Comparison of ENCODE assay signal across 18 cellular contexts in genomic region chr1:220135755-220136154, GRCh38.
"Had no signal": no experiment of that assay in that cellular context is flagged by ENCODE, and none has a peak within 500 bp of the region (broad histone marks: within the 10 kb centered on the region; RNA-seq: fewer than 3 reads in every experiment).

No MANE protein-coding gene starts in this region.

- H3K27ac Mint-ChIP-seq: activated naive CD8-positive, alpha-beta T cell; T-helper 1 cell treated with Interleukin-12 subunit alpha and Interleukin-12 subunit beta and Interleukin-4 antibody, amounts not matched to agents 30 μg/mL and 1 μg/mL, for 36 hours had no signal

- H3K9me3 ChIP-seq: stomach, thoracic aorta, upper lobe of right lung had no signal

- H3K4me3 Mint-ChIP-seq: activated naive CD8-positive, alpha-beta T cell; central memory CD8-positive, alpha-beta T cell; natural killer cell; T-helper 1 cell treated with Interleukin-12 subunit alpha and Interleukin-12 subunit beta and Interleukin-4 antibody, amounts not matched to agents 30 μg/mL and 1 μg/mL, for 36 hours had no signal

- ATAC-seq: foreskin keratinocyte, natural killer cell, upper lobe of right lung had no signal

- H3K9me3 Mint-ChIP-seq: central memory CD8-positive, alpha-beta T cell; natural killer cell; T-helper 1 cell treated with Interleukin-12 subunit alpha and Interleukin-12 subunit beta and Interleukin-4 antibody, amounts not matched to agents 30 μg/mL and 1 μg/mL, for 36 hours had no signal

- H3K4me1 ChIP-seq: stomach had no signal

- DNase-seq: activated CD8-positive, alpha-beta memory T cell treated with anti-CD3 and anti-CD28 coated beads, Interleukin-2, amount 50 U/mL, for 4 hours; activated effector memory CD4-positive, alpha-beta T cell treated with Interleukin-2 at 50 U/mL for 16 hours; anterior cingulate cortex; brain microvascular endothelial cell; cortex of kidney; effector CD8-positive, alpha-beta T cell; foreskin keratinocyte; kidney glomerular epithelial cell; mesenchymal stem cell; natural killer cell; posterior cingulate gyrus; SHP77; stomach; upper lobe of right lung had no signal

- H3K27me3 ChIP-seq: brain microvascular endothelial cell, foreskin keratinocyte, stomach, upper lobe of right lung had no signal

- H3K27me3 Mint-ChIP-seq: activated naive CD8-positive, alpha-beta T cell; central memory CD8-positive, alpha-beta T cell had no signal

- H3K27ac ChIP-seq: brain microvascular endothelial cell, foreskin keratinocyte, stomach, thoracic aorta, upper lobe of right lung had no signal

- H3K4me3 ChIP-seq: stomach, thoracic aorta, upper lobe of right lung had no signal
